In genomic region chr1:228490120-228491078, GRCh38 we compare ENCODE assay signal across 1 cellular context.
TF ChIP-seq lines count a peak whose summit lies in the region.

No MANE protein-coding gene starts in this region.

TF ChIP-seq in HepG2, 621 proteins besides CTCF, POLR2A, EP300 and RAD21 (continued from another document and continues in another):
- TF ChIP-seq KIAA2018 (CRISPR knock-in tag; IDR thresholded peaks at IDR 0.05; ENCODE audit: borderline replicate concordance) (no peak), TEAD3 (CRISPR knock-in tag; optimal IDR thresholded peaks at IDR 0.05; ENCODE audit: borderline replicate concordance) (no peak), STAT6 (CRISPR knock-in tag; IDR thresholded peaks at IDR 0.05; ENCODE audit: borderline replicate concordance) (no peak), ZC3H4 (CRISPR knock-in tag; IDR thresholded peaks at IDR 0.05; ENCODE audit: borderline replicate concordance) (no peak), ZC3H13 (CRISPR knock-in tag; IDR thresholded peaks at IDR 0.05) (no peak), ZFP91 (CRISPR knock-in tag; IDR thresholded peaks at IDR 0.05; ENCODE audit: borderline replicate concordance) (no peak), UBTF (CRISPR knock-in tag; IDR thresholded peaks at IDR 0.05) (peak; percentile 18; the same call in 1 of the 2 replicates), ZNF746 (CRISPR knock-in tag; IDR thresholded peaks at IDR 0.05) (no peak), ZNF281 (CRISPR knock-in tag; IDR thresholded peaks at IDR 0.05; ENCODE audit: borderline replicate concordance) (no peak), FOSL1 (CRISPR knock-in tag; IDR thresholded peaks at IDR 0.05; ENCODE audit: borderline replicate concordance) (no peak), ZNF101 (CRISPR knock-in tag; IDR thresholded peaks at IDR 0.05; ENCODE audit: borderline replicate concordance, low read depth) (no peak), MAZ (IDR thresholded peaks at IDR 0.05; ENCODE audit: borderline replicate concordance, low read depth, low read length) (no peak), MAZ (CRISPR knock-in tag; IDR thresholded peaks at IDR 0.05; ENCODE audit: low read depth) (peak; percentile 30; the same call in 1 of the 2 replicates), SNAPC5 (CRISPR knock-in tag; IDR thresholded peaks at IDR 0.05; ENCODE audit: borderline replicate concordance) (no peak), ZNF577 (CRISPR knock-in tag; IDR thresholded peaks at IDR 0.05; ENCODE audit: borderline replicate concordance, low read depth) (no peak), ZNF430 (CRISPR knock-in tag; IDR thresholded peaks at IDR 0.05) (no peak), CEBPG (CRISPR knock-in tag; IDR thresholded peaks at IDR 0.05) (peak; percentile 85), ZNF614 (CRISPR knock-in tag; IDR thresholded peaks at IDR 0.05; ENCODE audit: borderline replicate concordance) (no peak), POLR2AphosphoS2 (IDR thresholded peaks at IDR 0.05; ENCODE audit: low read depth, low read length) (no peak), MNT (IDR thresholded peaks at IDR 0.05) (no peak), ZNF12 (CRISPR knock-in tag; IDR thresholded peaks at IDR 0.05) (no peak), RNF2 (conservative IDR thresholded peaks at IDR 0.05; ENCODE audit: low read depth) (no peak), ZNF296 (CRISPR knock-in tag; conservative IDR thresholded peaks at IDR 0.05) (no peak), SAP130 (CRISPR knock-in tag; IDR thresholded peaks at IDR 0.05; ENCODE audit: low read depth) (peak; percentile 20; the same call in 1 of the 2 replicates), FOSL2 (CRISPR knock-in tag; IDR thresholded peaks at IDR 0.05) (peak; percentile 36), TCF7L2 (IDR thresholded peaks at IDR 0.05; ENCODE audit: low read depth, low read length) (no peak), ZNF644 (CRISPR knock-in tag; IDR thresholded peaks at IDR 0.05; ENCODE audit: low read depth) (peak; percentile 33; the same call in 1 of the 2 replicates), TRIM22 (IDR thresholded peaks at IDR 0.05) (no peak), THAP11 (CRISPR knock-in tag; IDR thresholded peaks at IDR 0.05) (peak; percentile 42; the same call in 1 of the 2 replicates), ATAD3A (CRISPR knock-in tag; IDR thresholded peaks at IDR 0.05) (no peak), KLF13 (CRISPR knock-in tag; IDR thresholded peaks at IDR 0.05) (no peak), PHF20 (CRISPR knock-in tag; IDR thresholded peaks at IDR 0.05) (no peak), SMYD3 (CRISPR knock-in tag; IDR thresholded peaks at IDR 0.05) (no peak), ETV6 (CRISPR knock-in tag; conservative IDR thresholded peaks at IDR 0.05) (no peak), HOXA5 (CRISPR knock-in tag; IDR thresholded peaks at IDR 0.05) (0 out of 2 replicates have a peak, but pooled peaks have one; percentile 27), NFYC (CRISPR knock-in tag; IDR thresholded peaks at IDR 0.05) (no peak), SOX5 (CRISPR knock-in tag; IDR thresholded peaks at IDR 0.05; ENCODE audit: borderline replicate concordance) (peak; percentile 62; the same call in 1 of the 2 replicates), SIN3A (IDR thresholded peaks at IDR 0.05; ENCODE audit: borderline replicate concordance, low read depth, low read length) (no peak), CBX2 (IDR thresholded peaks at IDR 0.05; ENCODE audit: low read depth, low read length) (no peak), CBX2 (CRISPR knock-in tag; IDR thresholded peaks at IDR 0.05; ENCODE audit: low read depth) (no peak), ZFP37 (CRISPR knock-in tag; IDR thresholded peaks at IDR 0.05; ENCODE audit: borderline replicate concordance) (no peak), ZNF382 (CRISPR knock-in tag; IDR thresholded peaks at IDR 0.05; ENCODE audit: borderline replicate concordance) (no peak), ZBTB20 (CRISPR knock-in tag; IDR thresholded peaks at IDR 0.05; ENCODE audit: borderline replicate concordance, low read depth) (no peak), SALL2 (CRISPR knock-in tag; IDR thresholded peaks at IDR 0.05) (0 out of 2 replicates have a peak, but pooled peaks have one; percentile 26)
